ENCODE assay signal across 8 cellular contexts in the genomic region with DNA sequence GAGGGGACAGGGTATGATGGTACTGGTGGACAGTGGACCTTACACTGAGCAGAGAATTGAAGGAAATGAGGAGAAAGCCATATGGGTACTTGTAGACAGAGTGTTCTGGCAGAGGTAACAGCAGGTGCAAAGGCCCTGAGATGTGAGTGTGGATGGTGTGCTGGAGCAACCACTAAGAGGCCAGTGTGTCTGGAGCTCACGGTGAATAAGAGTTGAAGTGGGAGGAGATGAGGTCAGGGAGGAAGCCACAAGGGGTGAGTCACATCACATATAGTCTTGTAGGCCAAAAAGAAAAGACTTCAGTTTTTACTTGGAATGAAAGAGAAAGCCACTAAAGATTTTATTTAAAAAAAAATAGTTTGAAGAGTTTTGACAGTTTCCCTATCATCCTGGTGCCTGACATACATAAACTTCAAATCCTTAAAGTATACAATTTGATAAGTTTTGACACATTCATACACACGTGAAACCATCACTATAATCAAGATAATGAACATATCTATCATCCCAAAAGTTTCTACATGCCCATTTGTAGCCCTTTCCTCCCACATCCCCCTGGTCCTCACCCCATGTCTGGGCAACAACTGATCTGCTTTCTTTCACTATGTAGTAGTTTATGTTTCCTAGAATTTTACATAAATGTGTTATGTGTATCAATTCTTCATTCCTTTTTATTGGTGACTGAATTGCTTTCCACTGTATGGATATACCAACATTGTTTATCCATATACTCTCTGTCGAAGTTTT.
A peak's percentile ranks its signal among the peaks of the same experiment; 100 is the strongest.
DNase-seq lines count a peak whose midpoint lies in the region; ATAC-seq, FAIRE-seq and TF ChIP-seq lines count a peak whose summit lies in the region.

No MANE protein-coding gene starts in this region.

- no peak overlapping the region for H2AFZ ChIP-seq in GM12878 (ENCODE audit: control insufficient read depth, low read depth, low read length)

- DNase-seq in GM18507 (ENCODE audit: extremely low spot score, insufficient read length, low read depth) (peak; percentile 0), NCI-H226 (peak; percentile 68), GM12878 (ENCODE audit: low read depth, low spot score) (peak; percentile 38), NCI-H82 (lab: John Stamatoyannopoulos, UW) (no peak), NCI-H69 (lab: John Stamatoyannopoulos, UW) (no peak), CD14-positive monocyte (ENCODE audit: low spot score) (no peak)
- peak; percentile 27 to 47 (median 39) for DNase-seq in stimulated activated CD4-positive, alpha-beta T cell treated with anti-CD3 and anti-CD28 coated beads, TNF-alpha, amount 100 ng/mL, for 48 hours (ENCODE audit: low read depth in 3 of 3)

- ATAC-seq in HG02571 (IDR thresholded peaks at IDR 0.05; ENCODE audit: unreplicated experiment) (peak; percentile 99), GM12878 (peak; percentile 98)

- H3K9ac ChIP-seq in GM12878 (ENCODE audit: control insufficient read depth, insufficient read depth, low read length), result no peak overlapping the region

- peaks cover 6% of the 10 kb centered on the region; the same call in 1 of the 2 replicates for H3K4me1 ChIP-seq in GM12878 (ENCODE audit: control insufficient read depth, insufficient read depth, low read length)

- WGBS in GM12878 (ENCODE audit: insufficient coverage, insufficient replicate concordance, low lambda C conversion rate, missing lambda C conversion rate), result 4% methylated on average over 3 of the region's 3 CpGs

- H3K4me3 ChIP-seq in GM12878, result no peak overlapping the region

- no peaks in the 10 kb centered on the region for H3K36me3 ChIP-seq in GM12878 (ENCODE audit: control insufficient read depth in 2 of 2, insufficient read depth in 2 of 2, low read length in 1 of 2)

- RAD21 ChIA-PET in GM12878 (lab: Charles Lee; ENCODE audit: unreplicated experiment), result no interaction called here

- intact Hi-C loops in GM12878 (cut with micrococcal nuclease; ENCODE audit: unreplicated experiment) (loop anchor here (5.0 kb wide), 1 partner anchor 140 kb away; no protein-coding TSS in a partner anchor), CD14-positive monocyte (cut with micrococcal nuclease) (no loop called here)

- H3K4me3 Mint-ChIP-seq in CD14-positive monocyte, result no peak overlapping the region

- H3K4me1 Mint-ChIP-seq in CD14-positive monocyte, result peaks cover 6% of the 10 kb centered on the region

- no peaks in the 10 kb centered on the region for H3K79me2 ChIP-seq in GM12878 (ENCODE audit: control insufficient read depth, insufficient read depth, low read length)

- no peaks in the 10 kb centered on the region for H3K27me3 ChIP-seq in GM12878 (replicated peaks in 1 of 2; ENCODE audit: control insufficient read depth in 2 of 2, insufficient read depth in 2 of 2, low read length in 1 of 2)

- no TSS peak for BruUV-seq in GM12878 (replicated peaks; lab: Mats Ljungman, UMichigan)

- POLR2A ChIA-PET in GM12878 (lab: Charles Lee), result no interaction called here

- H3K27ac ChIP-seq in GM12878 (ENCODE audit: control insufficient read depth, insufficient read depth), result no peak overlapping the region

- CTCF ChIA-PET in GM12878 (lab: Yijun Ruan, JAX), result no interaction called here

- no peaks in the 10 kb centered on the region for H3K9me3 ChIP-seq in GM12878 (replicated peaks; ENCODE audit: control insufficient read depth, insufficient read depth, low read length)

- no peaks in the 10 kb centered on the region for H3K27me3 Mint-ChIP-seq in CD14-positive monocyte (ENCODE audit: low read depth in 3 of 3)

- peaks cover 1 to 12% (median 6%) of the 10 kb centered on the region in 7 donors for H3K9me3 Mint-ChIP-seq in CD14-positive monocyte

- SMC1A ChIA-PET in GM12878 (lab: Charles Lee; ENCODE audit: uncharacterized antibody, unreplicated experiment), result no interaction called here

- H4K20me1 ChIP-seq in GM12878 (ENCODE audit: control insufficient read depth, insufficient read depth), result no peaks in the 10 kb centered on the region

- TF ChIP-seq CTCF in GM12878 (IDR thresholded peaks at IDR 0.05 in 2 of 3, conservative IDR thresholded peaks at IDR 0.05 in 1 of 3; ENCODE audit: control insufficient read depth in 2 of 3, extremely low read depth in 1 of 3, insufficient read depth in 1 of 3, low read depth in 3 of 3, low read length in 3 of 3) (no peak), CD14-positive monocyte (IDR thresholded peaks at IDR 0.05) (no peak)

- H3K36me3 Mint-ChIP-seq in CD14-positive monocyte, result peaks cover 0 to 4% of the 10 kb centered on the region in 2 donors

- peak overlapping the region in 1 of 7 donors; percentile 73 for H3K27ac Mint-ChIP-seq in CD14-positive monocyte

- in situ Hi-C loops in GM12878 (cut with MboI), result no loop called here

- TF ChIP-seq RAD21 in GM12878 (IDR thresholded peaks at IDR 0.05; ENCODE audit: insufficient read depth, low read depth, low read length), result no peak

- TF ChIP-seq POLR2A in GM12878 (IDR thresholded peaks at IDR 0.05; ENCODE audit: low read depth, low read length), result no peak

- FAIRE-seq in GM18507 (lab: Jason Lieb, UNC) (peak; percentile 74), GM12878 (lab: Jason Lieb, UNC) (peak; percentile 57)

- 0 out of 2 replicates have a peak overlapping the region, but pooled peaks have one; percentile 10 for H3K4me2 ChIP-seq in GM12878 (ENCODE audit: control insufficient read depth, insufficient read depth)

- TF ChIP-seq EP300 in GM12878 (IDR thresholded peaks at IDR 0.05; ENCODE audit: borderline replicate concordance in 1 of 2, control insufficient read depth in 1 of 2, low read depth in 2 of 2, low read length in 2 of 2), result no peak

TF ChIP-seq in GM12878, 131 proteins besides CTCF, POLR2A, EP300 and RAD21 (continues in another document):
- TF ChIP-seq JUNB (IDR thresholded peaks at IDR 0.05) (peak; percentile 73), NFIC (IDR thresholded peaks at IDR 0.05; ENCODE audit: low read depth, low read length) (peak; percentile 75), PAX5 (IDR thresholded peaks at IDR 0.05; ENCODE audit: borderline replicate concordance, low read depth, low read length) (0 out of 2 replicates have a peak, but pooled peaks have one; percentile 22), TCF12 (IDR thresholded peaks at IDR 0.05; ENCODE audit: low read depth, low read length) (0 out of 2 replicates have a peak, but pooled peaks have one; percentile 21), FOXM1 (IDR thresholded peaks at IDR 0.05; ENCODE audit: low read depth, low read length) (peak; percentile 37; the same call in 1 of the 2 replicates), GABPA (IDR thresholded peaks at IDR 0.05; ENCODE audit: low read depth) (peak; percentile 42; the same call in 1 of the 2 replicates), ATF7 (IDR thresholded peaks at IDR 0.05; ENCODE audit: low read depth) (peak; percentile 26; the same call in 1 of the 2 replicates), ATF2 (IDR thresholded peaks at IDR 0.05; ENCODE audit: low read length) (peak; percentile 69), CBFB (IDR thresholded peaks at IDR 0.05; ENCODE audit: low read depth) (peak; percentile 22; the same call in 1 of the 2 replicates), RUNX3 (IDR thresholded peaks at IDR 0.05; ENCODE audit: low read length) (peak; percentile 90), POU2F2 (IDR thresholded peaks at IDR 0.05; ENCODE audit: borderline replicate concordance, low read depth, low read length) (no peak), EED (IDR thresholded peaks at IDR 0.05; ENCODE audit: low read depth) (peak; percentile 28; the same call in 1 of the 2 replicates), SPI1 (IDR thresholded peaks at IDR 0.05; ENCODE audit: borderline replicate concordance, insufficient read depth, low read depth, low read length) (no peak), CREM (IDR thresholded peaks at IDR 0.05; ENCODE audit: low read depth) (peak; percentile 47; the same call in 1 of the 2 replicates), BCL11A (IDR thresholded peaks at IDR 0.05; ENCODE audit: low read depth, low read length) (peak; percentile 67)

Comparison
In these comparisons a context has a peak if more than half of its experiments do, and no peak if none do; other contexts are left out.
1. DNase-seq: peak in GM18507 (single experiment), NCI-H226 (single experiment), GM12878 (single experiment) and stimulated activated CD4-positive, alpha-beta T cell treated with anti-CD3 and anti-CD28 coated beads, TNF-alpha, amount 100 ng/mL, for 48 hours (3 of 3); none in NCI-H82 (single experiment), NCI-H69 (single experiment) and CD14-positive monocyte (single experiment).